ENCODE assay signal across 2 cellular contexts in genomic region chr3:150357140-150357539, GRCh38.
TF ChIP-seq lines count a peak whose summit lies in the region.

No MANE protein-coding gene starts in this region.

TF ChIP-seq in IMR-90, 13 proteins besides CTCF, POLR2A, EP300 and RAD21:
- TF ChIP-seq FOS (IDR thresholded peaks at IDR 0.05; ENCODE audit: low read depth, low read length) = no peak
- no peak for TF ChIP-seq CHD1 (IDR thresholded peaks at IDR 0.05; ENCODE audit: low read depth, low read length)
- no peak for TF ChIP-seq RFX5 (IDR thresholded peaks at IDR 0.05; ENCODE audit: low read depth, low read length)
- no peak for TF ChIP-seq MAFK (IDR thresholded peaks at IDR 0.05; ENCODE audit: low read depth, low read length)
- TF ChIP-seq MAZ (IDR thresholded peaks at IDR 0.05; ENCODE audit: borderline replicate concordance, low read depth, low read length) = no peak
- TF ChIP-seq, protein P1, sequence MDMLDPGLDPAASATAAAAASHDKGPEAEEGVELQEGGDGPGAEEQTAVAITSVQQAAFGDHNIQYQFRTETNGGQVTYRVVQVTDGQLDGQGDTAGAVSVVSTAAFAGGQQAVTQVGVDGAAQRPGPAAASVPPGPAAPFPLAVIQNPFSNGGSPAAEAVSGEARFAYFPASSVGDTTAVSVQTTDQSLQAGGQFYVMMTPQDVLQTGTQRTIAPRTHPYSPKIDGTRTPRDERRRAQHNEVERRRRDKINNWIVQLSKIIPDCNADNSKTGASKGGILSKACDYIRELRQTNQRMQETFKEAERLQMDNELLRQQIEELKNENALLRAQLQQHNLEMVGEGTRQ (IDR thresholded peaks at IDR 0.05; ENCODE audit: low read depth, low read length) = no peak

TF ChIP-seq in H1, 55 proteins besides CTCF, POLR2A, EP300 and RAD21:
- TF ChIP-seq E2F6 (IDR thresholded peaks at IDR 0.05) (no peak), GABPA (IDR thresholded peaks at IDR 0.05; ENCODE audit: borderline replicate concordance, insufficient read depth, low read length) (no peak), NRF1 (IDR thresholded peaks at IDR 0.05; ENCODE audit: low read depth, low read length) (no peak), CBX5 (IDR thresholded peaks at IDR 0.05; ENCODE audit: low read depth, low read length) (no peak), TEAD4 (IDR thresholded peaks at IDR 0.05; ENCODE audit: low read depth, low read length) (no peak)
- TF ChIP-seq, protein P1 (IDR thresholded peaks at IDR 0.05; ENCODE audit: low read length) = no peak
